In the genomic region with DNA sequence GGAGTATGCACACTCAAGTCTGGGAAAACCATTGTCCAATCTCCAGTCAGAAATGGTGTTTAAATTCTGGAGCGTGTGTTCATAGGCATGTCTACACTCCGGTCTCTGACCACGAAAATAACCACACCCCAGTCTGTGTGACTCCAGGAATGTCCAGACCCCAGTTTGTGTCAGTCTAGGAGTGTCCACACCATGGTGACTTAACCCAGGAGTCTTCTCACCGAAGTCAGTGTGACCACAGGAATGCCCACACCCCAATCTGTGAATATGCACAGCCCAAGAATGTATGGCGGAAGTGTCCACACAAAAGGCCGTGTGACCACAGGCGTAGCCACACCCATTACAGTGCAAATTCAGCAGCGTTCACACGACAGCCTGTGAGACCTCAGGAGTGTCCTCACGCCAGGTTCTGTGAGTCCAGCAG, we compare ENCODE assay signal across 13 cellular contexts. TPM values are rescaled to one million over a fixed set of nuclear protein-coding genes. Genes with fewer than 3 reads are reported as not detected.
DNase-seq lines count a peak whose midpoint lies in the region; ATAC-seq, FAIRE-seq and TF ChIP-seq lines count a peak whose summit lies in the region.
"Had no signal": no experiment of that assay in that cellular context is flagged by ENCODE, and none has a peak within 500 bp of the region (broad histone marks: within the 10 kb centered on the region; RNA-seq: fewer than 3 reads in every experiment).

No MANE protein-coding gene starts in this region.

- no peak overlapping the region for H3K27ac ChIP-seq in SK-N-SH (ENCODE audit: low read depth in 2 of 2, low read length in 1 of 2)
- no peak overlapping the region for H3K27ac ChIP-seq in spleen
- H3K27ac ChIP-seq: esophagus muscularis mucosa, VCaP had no signal

- TF ChIP-seq RAD21 in SK-N-SH (IDR thresholded peaks at IDR 0.05; ENCODE audit: low read length) = no peak

- H3K4me1 ChIP-seq in SK-N-SH (ENCODE audit: control insufficient read depth in 1 of 2, insufficient read depth in 2 of 2, low read depth in 1 of 2, low read length in 1 of 2) (no peaks in the 10 kb centered on the region), spleen (no peaks in the 10 kb centered on the region)
- H3K4me1 ChIP-seq: esophagus muscularis mucosa had no signal

- no peaks in the 10 kb centered on the region for H3K36me3 ChIP-seq in SK-N-SH (replicated peaks in 1 of 2; ENCODE audit: control insufficient read depth in 1 of 2, insufficient read depth in 2 of 2, low read length in 1 of 2)
- H3K36me3 ChIP-seq in spleen = peaks cover 0 to 44% (median 20%) of the 10 kb centered on the region in 6 donors

- ATAC-seq in HG02763 (IDR thresholded peaks at IDR 0.05; ENCODE audit: unreplicated experiment) = no peak

- H3K79me2 ChIP-seq in SK-N-SH (ENCODE audit: insufficient read depth) = no peaks in the 10 kb centered on the region

- no peak overlapping the region for H3K9ac ChIP-seq in SK-N-SH

- no peak for FAIRE-seq in GM12891 (lab: Jason Lieb, UNC)
- FAIRE-seq: G401.6 had no signal

- CTCF ChIA-PET in SK-N-SH (lab: Yijun Ruan, JAX) = no interaction called here

- TF ChIP-seq POLR2A in GM12891 (IDR thresholded peaks at IDR 0.05; ENCODE audit: low read depth, low read length) (0 out of 2 replicates have a peak, but pooled peaks have one; percentile 10), spleen (IDR thresholded peaks at IDR 0.05) (no peak), lower leg skin (IDR thresholded peaks at IDR 0.05) (no peak)

- no peaks in the 10 kb centered on the region for H3F3A ChIP-seq in SK-N-SH (replicated peaks; ENCODE audit: insufficient read depth)

- H3K9me3 ChIP-seq in SK-N-SH (no peaks in the 10 kb centered on the region), spleen (no peaks in the 10 kb centered on the region)
- H3K9me3 ChIP-seq: esophagus muscularis mucosa had no signal

- H4K20me1 ChIP-seq in SK-N-SH (ENCODE audit: insufficient read depth) = no peaks in the 10 kb centered on the region

- no peaks in the 10 kb centered on the region for H3K27me3 ChIP-seq in SK-N-SH (ENCODE audit: insufficient read depth)
- no peaks in the 10 kb centered on the region for H3K27me3 ChIP-seq in spleen (replicated peaks in 1 of 7)
- H3K27me3 ChIP-seq: esophagus muscularis mucosa had no signal

- WGBS in SK-N-SH (ENCODE audit: low lambda C conversion rate) = 43% methylated on average over 7 of the region's 10 CpGs
- WGBS in spleen, 5 donors = 64 to 85% (median 75%) methylated on average over 4 to 10 of the region's 10 CpGs
- WGBS in lower leg skin, 2 donors = 51 to 81% methylated on average over 3 to 10 of the region's 10 CpGs

- no peak for TF ChIP-seq CTCF in SK-N-SH (IDR thresholded peaks at IDR 0.05)
- no peak for TF ChIP-seq CTCF in foreskin fibroblast (IDR thresholded peaks at IDR 0.05; ENCODE audit: low read depth, low read length)
- TF ChIP-seq CTCF in spleen (IDR thresholded peaks at IDR 0.05 in 8 of 11, conservative IDR thresholded peaks at IDR 0.05 in 3 of 11) = no peak
- no peak for TF ChIP-seq CTCF in lower leg skin (IDR thresholded peaks at IDR 0.05)

- intact Hi-C loops in spleen (cut with DNase I; ENCODE audit: low total_unique reads) (no loop called here), lower leg skin (cut with DNase I; ENCODE audit: low total_unique reads) (no loop called here)

- no peak for TF ChIP-seq EP300 in SK-N-SH (IDR thresholded peaks at IDR 0.05; ENCODE audit: borderline replicate concordance in 1 of 2, low read depth in 1 of 2, low read length in 1 of 2)

- H3K4me3 ChIP-seq in SK-N-SH (ENCODE audit: low read depth in 2 of 2, low read length in 1 of 2) (no peak overlapping the region), foreskin fibroblast (ENCODE audit: low read depth in 1 of 2, low read length in 2 of 2) (no peak overlapping the region), spleen (no peak overlapping the region), lower leg skin (ENCODE audit: low read depth, poor library complexity, severe bottlenecking) (no peak overlapping the region)
- H3K4me3 ChIP-seq: esophagus muscularis mucosa had no signal

- POLR2A ChIA-PET in SK-N-SH (lab: Yijun Ruan, JAX) = no interaction called here

- no peak for DNase-seq in GM12891 (ENCODE audit: insufficient read length, low spot score)
- no peak for DNase-seq in SK-N-SH
- DNase-seq in foreskin fibroblast = peak; percentile 77 to 83
- peak; percentile 52 for DNase-seq in spleen
- no peak for DNase-seq in DMS 273 treated with DMSO at 0.1 percent for 48 hours (lab: John Stamatoyannopoulos, UW)
- no peak for DNase-seq in lower leg skin (ENCODE audit: low spot score in 2 of 2)
- DNase-seq in superior temporal gyrus (ENCODE audit: extremely low spot score) = no peak
- DNase-seq: activated gamma-delta T cell treated with Interleukin-2 at 50 U/mL for 16 hours, midbrain had no signal

- H3K9me2 ChIP-seq in SK-N-SH = no peaks in the 10 kb centered on the region

- H2AFZ ChIP-seq in SK-N-SH (ENCODE audit: low read depth) = no peak overlapping the region

- H3K4me2 ChIP-seq in SK-N-SH = no peak overlapping the region

TF ChIP-seq in GM12891, 5 proteins besides CTCF, POLR2A, EP300 and RAD21:
- TF ChIP-seq SPI1 (IDR thresholded peaks at IDR 0.05; ENCODE audit: low read depth, low read length) (no peak), POLR2AphosphoS5 (IDR thresholded peaks at IDR 0.05; ENCODE audit: low read depth, low read length) (no peak), POU2F2 (IDR thresholded peaks at IDR 0.05; ENCODE audit: low read depth, low read length) (no peak), TAF1 (IDR thresholded peaks at IDR 0.05; ENCODE audit: low read depth, low read length) (no peak), PAX5 (IDR thresholded peaks at IDR 0.05; ENCODE audit: insufficient read depth, low read length, severe bottlenecking) (no peak)

TF ChIP-seq in SK-N-SH, 30 proteins besides CTCF, POLR2A, EP300 and RAD21:
- TF ChIP-seq TCF12 (IDR thresholded peaks at IDR 0.05) (peak; percentile 12; the same call in 1 of the 2 replicates), GABPA (IDR thresholded peaks at IDR 0.05; ENCODE audit: low read depth) (no peak)

RNA-seq across cellular contexts. Expression of gene FTSJ1, which starts 11.4 kb away (rescaled TPM):
- polyA plus RNA-seq in GM12891 (2012; ENCODE audit: low read depth, missing spikeins) = 31.0 TPM
- polyA plus RNA-seq in SK-N-SH (2012; rRNA removed) = 31.5 and 34.1 TPM in 2 replicates
- 18.6 and 27.1 TPM in 2 replicates for polyA plus RNA-seq in SK-N-SH (2012; cell fraction: cytosol; rRNA removed)
- polyA plus RNA-seq in SK-N-SH (2012; cell fraction: nucleus; rRNA removed) = 59.8 and 65.3 TPM in 2 replicates
- total RNA-seq in spleen = 10 to 100 TPM; 27.1 to 58.6 (median 38.5) TPM
- polyA plus RNA-seq in spleen = 10 to 100 TPM; 36.6 to 47.4 (median 41.0) TPM
- total RNA-seq in lower leg skin = 10 to 100 TPM; 29.8 to 46.4 (median 42.2) TPM

RNA-seq across cellular contexts. Expression of gene SLC38A5, which starts 17.3 kb away (rescaled TPM):
- polyA plus RNA-seq in GM12891 (2012; ENCODE audit: low read depth, missing spikeins) = 29.4 TPM
- polyA plus RNA-seq in SK-N-SH (2012; rRNA removed) = 0.33 and 0.44 TPM in 2 replicates
- 0.20 and 0.26 TPM in 2 replicates for polyA plus RNA-seq in SK-N-SH (2012; cell fraction: cytosol; rRNA removed)
- polyA plus RNA-seq in SK-N-SH (2012; cell fraction: nucleus; rRNA removed) = 2.3 and 2.4 TPM in 2 replicates
- total RNA-seq in spleen = 10 to 100 TPM; 11.3 to 57.4 (median 21.1) TPM
- 10 to 100 TPM; 20.2 to 30.4 (median 23.5) TPM for polyA plus RNA-seq in spleen
- total RNA-seq in lower leg skin = 10 to 100 TPM; 21.8 to 34.2 (median 25.4) TPM

RNA-seq across cellular contexts. Expression of gene PORCN, which starts 21.4 kb away (rescaled TPM):
- 8.8 TPM for polyA plus RNA-seq in GM12891 (2012; ENCODE audit: low read depth, missing spikeins)
- 10.6 and 11.0 TPM in 2 replicates for polyA plus RNA-seq in SK-N-SH (2012; rRNA removed)
- polyA plus RNA-seq in SK-N-SH (2012; cell fraction: cytosol; rRNA removed) = 4.7 and 7.9 TPM in 2 replicates
- 15.1 and 17.2 TPM in 2 replicates for polyA plus RNA-seq in SK-N-SH (2012; cell fraction: nucleus; rRNA removed)
- total RNA-seq in spleen = 10 to 100 TPM in 5 of 7 donors, 1 to 10 TPM in 2; 9.8 to 20.8 (median 14.2) TPM
- 1 to 10 TPM; 5.0 to 8.8 (median 7.3) TPM for polyA plus RNA-seq in spleen
- 10 to 100 TPM; 18.6 to 32.0 (median 23.2) TPM for total RNA-seq in lower leg skin

RNA-seq across cellular contexts. Expression of gene EBP, which starts 34.2 kb away (rescaled TPM):
- 95.9 TPM for polyA plus RNA-seq in GM12891 (2012; ENCODE audit: low read depth, missing spikeins)
- polyA plus RNA-seq in SK-N-SH (2012; rRNA removed) (28.9 and 30.2 TPM in 2 replicates), spleen (10 to 100 TPM; 46.4 to 62.3 (median 57.8) TPM)
- polyA plus RNA-seq in SK-N-SH (2012; cell fraction: cytosol; rRNA removed) = 13.0 and 21.4 TPM in 2 replicates
- 30.5 and 35.9 TPM in 2 replicates for polyA plus RNA-seq in SK-N-SH (2012; cell fraction: nucleus; rRNA removed)
- total RNA-seq in spleen (10 to 100 TPM; 25.1 to 36.3 (median 32.0) TPM), lower leg skin (10 to 100 TPM; 43.5 to 87.0 (median 64.1) TPM)

RNA-seq across cellular contexts. Expression of gene TBC1D25, which starts 52.1 kb away (rescaled TPM):
- polyA plus RNA-seq in GM12891 (2012; ENCODE audit: low read depth, missing spikeins) = 11.4 TPM
- polyA plus RNA-seq in SK-N-SH (2012; rRNA removed) (11.8 and 18.4 TPM in 2 replicates), spleen (1 to 10 TPM; 4.0 to 8.3 (median 6.1) TPM)
- polyA plus RNA-seq in SK-N-SH (2012; cell fraction: cytosol; rRNA removed) = 8.1 and 12.3 TPM in 2 replicates
- 17.5 and 23.2 TPM in 2 replicates for polyA plus RNA-seq in SK-N-SH (2012; cell fraction: nucleus; rRNA removed)
- total RNA-seq in spleen (10 to 100 TPM; 12.4 to 19.1 (median 16.2) TPM), lower leg skin (10 to 100 TPM; 11.6 to 43.8 (median 16.2) TPM)

Comparison
In these comparisons a context has a peak if more than half of its experiments do, and no peak if none do; other contexts are left out.
1. DNase-seq: peak in foreskin fibroblast (2 of 2) and spleen (single experiment); none in GM12891 (single experiment), SK-N-SH (single experiment), DMS 273 treated with DMSO at 0.1 percent for 48 hours (single experiment), lower leg skin (0 of 2) and superior temporal gyrus (single experiment).